Comparison of ENCODE assay signal across 7 cellular contexts in genomic region chr18:45734944-45735343, GRCh38. TPM values are rescaled to one million over a fixed set of nuclear protein-coding genes. Genes with fewer than 3 reads are reported as not detected.
"Had no signal": no experiment of that assay in that cellular context is flagged by ENCODE, and none has a peak within 500 bp of the region (broad histone marks: within the 10 kb centered on the region; RNA-seq: fewer than 3 reads in every experiment).

No MANE protein-coding gene starts in this region.

- H3K9ac ChIP-seq: GM23248 had no signal

- H2AFZ ChIP-seq: GM23248 had no signal

- H3K4me3 ChIP-seq: GM23248, K562 had no signal

- ATAC-seq: K562 had no signal

- DNase-seq: GM23248, GOT3, H9, HCEC 1CT, KG1 had no signal

- H3K4me3 Mint-ChIP-seq: H9, IgD-negative memory B cell had no signal

- H3K4me1 Mint-ChIP-seq: IgD-negative memory B cell had no signal

- H3K27ac Mint-ChIP-seq: H9, IgD-negative memory B cell had no signal

- H3K27me3 Mint-ChIP-seq: IgD-negative memory B cell had no signal

- H3K27ac ChIP-seq: GM23248 had no signal

RNA-seq across cellular contexts. Expression of gene SLC14A1, which starts 11.0 kb away (rescaled TPM):
- total RNA-seq: H9 had no signal
